In the genomic region with DNA sequence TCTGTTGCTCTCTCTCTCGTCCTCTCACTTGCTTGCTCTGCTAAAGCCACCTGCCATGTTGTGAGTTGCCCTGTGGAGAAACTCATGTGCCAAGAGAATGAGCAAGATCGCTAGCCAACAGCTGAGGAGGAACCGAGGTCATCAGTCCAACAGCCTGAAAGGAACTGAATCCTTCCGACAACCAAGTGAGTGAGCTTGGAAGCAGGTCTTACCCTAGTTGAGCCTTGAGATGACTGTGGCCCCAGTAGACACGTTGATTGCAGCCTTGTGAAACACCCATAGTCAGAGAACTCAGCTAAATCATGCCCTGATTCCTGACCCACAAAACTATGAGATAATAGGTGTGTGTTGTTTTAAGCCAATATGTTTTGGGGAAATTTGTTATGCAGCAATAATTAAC, we compare ENCODE assay signal across 20 cellular contexts.
"Had no signal": no experiment of that assay in that cellular context is flagged by ENCODE, and none has a peak within 500 bp of the region (broad histone marks: within the 10 kb centered on the region; RNA-seq: fewer than 3 reads in every experiment).

No MANE protein-coding gene starts in this region.

- H3K27me3 ChIP-seq: esophagus muscularis mucosa, foreskin keratinocyte, hepatocyte, right lobe of liver, tibial artery had no signal

- H3K4me3 ChIP-seq: esophagus muscularis mucosa, hepatocyte, left ventricle myocardium inferior, psoas muscle, right lobe of liver, tibial artery had no signal

- ATAC-seq: effector memory CD8-positive, alpha-beta T cell; foreskin keratinocyte; left cardiac atrium; psoas muscle; stimulated activated effector memory CD8-positive, alpha-beta T cell treated with anti-CD3 and anti-CD28 coated beads, Interleukin-12 subunit alpha, Interleukin-12 subunit beta, amount 100 ng/mL, for 72 hours had no signal

- H3K4me2 ChIP-seq: hepatocyte had no signal

- H2AFZ ChIP-seq: hepatocyte, parathyroid adenoma had no signal

- DNase-seq: cortex of kidney; effector memory CD8-positive, alpha-beta T cell; foreskin keratinocyte; kidney; left cardiac atrium; left ventricle myocardium inferior; mesendoderm; naive B cell; occipital lobe; psoas muscle; retina; right lobe of liver; stimulated activated CD4-positive, alpha-beta T cell treated with anti-CD3 and anti-CD28 coated beads, Interleukin-4, amount 100 ng/mL, for 1 hour; stimulated activated CD8-positive, alpha-beta memory T cell treated with anti-CD3 and anti-CD28 coated beads, Interleukin-4, amount 100 ng/mL, for 48 hours; tibial artery had no signal

- H3K79me2 ChIP-seq: hepatocyte, parathyroid adenoma had no signal

- H3K27ac ChIP-seq: epithelial cell of prostate, esophagus muscularis mucosa, foreskin keratinocyte, hepatocyte, left ventricle myocardium inferior, parathyroid adenoma, psoas muscle, right lobe of liver, tibial artery had no signal

- H3K36me3 ChIP-seq: esophagus muscularis mucosa, right lobe of liver, tibial artery had no signal

- H3K9me3 ChIP-seq: right lobe of liver had no signal

- H3K4me1 ChIP-seq: esophagus muscularis mucosa, left ventricle myocardium inferior, parathyroid adenoma, psoas muscle, right lobe of liver, tibial artery had no signal
